ENCODE assay signal across 1 cellular context in the genomic region with DNA sequence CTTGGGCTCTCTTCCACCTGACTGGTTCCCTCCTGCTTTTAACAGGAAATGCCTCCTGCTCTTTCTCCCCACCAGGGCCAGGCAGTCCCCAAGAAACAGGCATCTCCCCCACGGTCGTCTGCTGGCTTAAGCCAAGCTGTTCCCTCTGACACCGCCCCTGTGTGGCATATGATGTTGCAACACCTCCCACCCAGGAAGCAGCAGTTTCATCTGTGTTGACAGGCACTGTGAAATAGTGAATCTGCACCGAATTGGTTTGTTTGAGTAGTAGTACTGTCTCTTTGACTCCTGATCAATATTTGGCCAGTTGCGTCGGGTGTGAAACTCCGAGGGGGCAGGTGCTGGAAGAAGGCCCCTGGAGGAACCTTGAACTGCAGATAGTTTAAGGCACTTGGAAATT.
TF ChIP-seq lines count a peak whose summit lies in the region.

No MANE protein-coding gene starts in this region.

TF ChIP-seq in HepG2, 621 proteins besides CTCF, POLR2A, EP300 and RAD21 (continued from another document and continues in another):
- TF ChIP-seq, protein P1, sequence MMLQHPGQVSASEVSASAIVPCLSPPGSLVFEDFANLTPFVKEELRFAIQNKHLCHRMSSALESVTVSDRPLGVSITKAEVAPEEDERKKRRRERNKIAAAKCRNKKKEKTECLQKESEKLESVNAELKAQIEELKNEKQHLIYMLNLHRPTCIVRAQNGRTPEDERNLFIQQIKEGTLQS (CRISPR knock-in tag; IDR thresholded peaks at IDR 0.05): no peak
- TF ChIP-seq TCF7 (IDR thresholded peaks at IDR 0.05; ENCODE audit: low read depth) (0 out of 2 replicates have a peak, but pooled peaks have one; percentile 6), HOXA3 (CRISPR knock-in tag; IDR thresholded peaks at IDR 0.05) (peak; percentile 65; the same call in 1 of the 2 replicates), LCORL (IDR thresholded peaks at IDR 0.05) (no peak), LCORL (CRISPR knock-in tag; IDR thresholded peaks at IDR 0.05) (peak; percentile 70; the same call in 1 of the 2 replicates), ZNF550 (CRISPR knock-in tag; IDR thresholded peaks at IDR 0.05; ENCODE audit: borderline replicate concordance) (no peak), TAF1 (CRISPR knock-in tag; IDR thresholded peaks at IDR 0.05) (no peak), ZNF615 (CRISPR knock-in tag; IDR thresholded peaks at IDR 0.05; ENCODE audit: borderline replicate concordance) (no peak), POGZ (CRISPR knock-in tag; IDR thresholded peaks at IDR 0.05) (peak; percentile 82), TARDBP (CRISPR knock-in tag; IDR thresholded peaks at IDR 0.05) (peak; percentile 72), ZNF644 (CRISPR knock-in tag; IDR thresholded peaks at IDR 0.05; ENCODE audit: low read depth) (0 out of 2 replicates have a peak, but pooled peaks have one; percentile 25), CEBPG (CRISPR knock-in tag; IDR thresholded peaks at IDR 0.05) (peak; percentile 97), SOX5 (CRISPR knock-in tag; IDR thresholded peaks at IDR 0.05; ENCODE audit: borderline replicate concordance) (peak; percentile 28; the same call in 1 of the 2 replicates), SAP130 (CRISPR knock-in tag; IDR thresholded peaks at IDR 0.05; ENCODE audit: low read depth) (peak; percentile 53; the same call in 1 of the 2 replicates), ZNF674 (CRISPR knock-in tag; IDR thresholded peaks at IDR 0.05; ENCODE audit: low read depth) (no peak), ZNF768 (CRISPR knock-in tag; IDR thresholded peaks at IDR 0.05) (no peak), TOE1 (CRISPR knock-in tag; IDR thresholded peaks at IDR 0.05) (no peak), ZNF746 (CRISPR knock-in tag; IDR thresholded peaks at IDR 0.05) (0 out of 2 replicates have a peak, but pooled peaks have one; percentile 41), KLF15 (CRISPR knock-in tag; IDR thresholded peaks at IDR 0.05; ENCODE audit: borderline replicate concordance) (no peak), SIX4 (CRISPR knock-in tag; IDR thresholded peaks at IDR 0.05) (no peak), EEA1 (CRISPR knock-in tag; IDR thresholded peaks at IDR 0.05; ENCODE audit: borderline replicate concordance) (no peak), IRF2 (CRISPR knock-in tag; IDR thresholded peaks at IDR 0.05) (0 out of 2 replicates have a peak, but pooled peaks have one; percentile 20), SOX13 (IDR thresholded peaks at IDR 0.05) (no peak), SOX13 (CRISPR knock-in tag; conservative IDR thresholded peaks at IDR 0.05 in 1 of 2, IDR thresholded peaks at IDR 0.05 in 1 of 2) (peak in 1 of 2 experiments; percentile 52; a peak in 1 of 4 replicates), ZNF446 (CRISPR knock-in tag; IDR thresholded peaks at IDR 0.05) (no peak), ZSCAN22 (CRISPR knock-in tag; IDR thresholded peaks at IDR 0.05) (no peak), HBP1 (CRISPR knock-in tag; IDR thresholded peaks at IDR 0.05; ENCODE audit: low read depth) (peak; percentile 38; the same call in 1 of the 2 replicates), ONECUT2 (CRISPR knock-in tag; IDR thresholded peaks at IDR 0.05) (peak; percentile 80), SMAD3 (CRISPR knock-in tag; IDR thresholded peaks at IDR 0.05) (0 out of 2 replicates have a peak, but pooled peaks have one; percentile 33), HDAC1 (CRISPR knock-in tag; IDR thresholded peaks at IDR 0.05) (peak; percentile 53; the same call in 1 of the 2 replicates), TFAP4 (IDR thresholded peaks at IDR 0.05; ENCODE audit: borderline replicate concordance, low read depth) (peak; percentile 63; the same call in 1 of the 2 replicates), ZNF572 (CRISPR knock-in tag; IDR thresholded peaks at IDR 0.05) (0 out of 2 replicates have a peak, but pooled peaks have one; percentile 50), ZFP41 (CRISPR knock-in tag; IDR thresholded peaks at IDR 0.05; ENCODE audit: borderline replicate concordance) (no peak), SOX6 (IDR thresholded peaks at IDR 0.05) (no peak), SOX6 (CRISPR knock-in tag; IDR thresholded peaks at IDR 0.05) (peak; percentile 78), ZBTB2 (CRISPR knock-in tag; IDR thresholded peaks at IDR 0.05; ENCODE audit: low read depth) (no peak), FOXP1 (IDR thresholded peaks at IDR 0.05) (no peak), FOXP1 (CRISPR knock-in tag; IDR thresholded peaks at IDR 0.05) (peak; percentile 62), NFRKB (IDR thresholded peaks at IDR 0.05) (no peak), MEIS2 (CRISPR knock-in tag; IDR thresholded peaks at IDR 0.05) (peak; percentile 61; the same call in 1 of the 2 replicates)
- TF ChIP-seq, protein P2, sequence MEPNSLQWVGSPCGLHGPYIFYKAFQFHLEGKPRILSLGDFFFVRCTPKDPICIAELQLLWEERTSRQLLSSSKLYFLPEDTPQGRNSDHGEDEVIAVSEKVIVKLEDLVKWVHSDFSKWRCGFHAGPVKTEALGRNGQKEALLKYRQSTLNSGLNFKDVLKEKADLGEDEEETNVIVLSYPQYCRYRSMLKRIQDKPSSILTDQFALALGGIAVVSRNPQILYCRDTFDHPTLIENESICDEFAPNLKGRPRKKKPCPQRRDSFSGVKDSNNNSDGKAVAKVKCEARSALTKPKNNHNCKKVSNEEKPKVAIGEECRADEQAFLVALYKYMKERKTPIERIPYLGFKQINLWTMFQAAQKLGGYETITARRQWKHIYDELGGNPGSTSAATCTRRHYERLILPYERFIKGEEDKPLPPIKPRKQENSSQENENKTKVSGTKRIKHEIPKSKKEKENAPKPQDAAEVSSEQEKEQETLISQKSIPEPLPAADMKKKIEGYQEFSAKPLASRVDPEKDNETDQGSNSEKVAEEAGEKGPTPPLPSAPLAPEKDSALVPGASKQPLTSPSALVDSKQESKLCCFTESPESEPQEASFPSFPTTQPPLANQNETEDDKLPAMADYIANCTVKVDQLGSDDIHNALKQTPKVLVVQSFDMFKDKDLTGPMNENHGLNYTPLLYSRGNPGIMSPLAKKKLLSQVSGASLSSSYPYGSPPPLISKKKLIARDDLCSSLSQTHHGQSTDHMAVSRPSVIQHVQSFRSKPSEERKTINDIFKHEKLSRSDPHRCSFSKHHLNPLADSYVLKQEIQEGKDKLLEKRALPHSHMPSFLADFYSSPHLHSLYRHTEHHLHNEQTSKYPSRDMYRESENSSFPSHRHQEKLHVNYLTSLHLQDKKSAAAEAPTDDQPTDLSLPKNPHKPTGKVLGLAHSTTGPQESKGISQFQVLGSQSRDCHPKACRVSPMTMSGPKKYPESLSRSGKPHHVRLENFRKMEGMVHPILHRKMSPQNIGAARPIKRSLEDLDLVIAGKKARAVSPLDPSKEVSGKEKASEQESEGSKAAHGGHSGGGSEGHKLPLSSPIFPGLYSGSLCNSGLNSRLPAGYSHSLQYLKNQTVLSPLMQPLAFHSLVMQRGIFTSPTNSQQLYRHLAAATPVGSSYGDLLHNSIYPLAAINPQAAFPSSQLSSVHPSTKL (CRISPR knock-in tag; IDR thresholded peaks at IDR 0.05): peak; percentile 80
- TF ChIP-seq, protein P3, sequence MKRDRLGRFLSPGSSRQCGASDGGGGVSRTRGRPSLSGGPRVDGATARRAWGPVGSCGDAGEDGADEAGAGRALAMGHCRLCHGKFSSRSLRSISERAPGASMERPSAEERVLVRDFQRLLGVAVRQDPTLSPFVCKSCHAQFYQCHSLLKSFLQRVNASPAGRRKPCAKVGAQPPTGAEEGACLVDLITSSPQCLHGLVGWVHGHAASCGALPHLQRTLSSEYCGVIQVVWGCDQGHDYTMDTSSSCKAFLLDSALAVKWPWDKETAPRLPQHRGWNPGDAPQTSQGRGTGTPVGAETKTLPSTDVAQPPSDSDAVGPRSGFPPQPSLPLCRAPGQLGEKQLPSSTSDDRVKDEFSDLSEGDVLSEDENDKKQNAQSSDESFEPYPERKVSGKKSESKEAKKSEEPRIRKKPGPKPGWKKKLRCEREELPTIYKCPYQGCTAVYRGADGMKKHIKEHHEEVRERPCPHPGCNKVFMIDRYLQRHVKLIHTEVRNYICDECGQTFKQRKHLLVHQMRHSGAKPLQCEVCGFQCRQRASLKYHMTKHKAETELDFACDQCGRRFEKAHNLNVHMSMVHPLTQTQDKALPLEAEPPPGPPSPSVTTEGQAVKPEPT (CRISPR knock-in tag; IDR thresholded peaks at IDR 0.05; ENCODE audit: low read depth): no peak
- TF ChIP-seq, protein P4, sequence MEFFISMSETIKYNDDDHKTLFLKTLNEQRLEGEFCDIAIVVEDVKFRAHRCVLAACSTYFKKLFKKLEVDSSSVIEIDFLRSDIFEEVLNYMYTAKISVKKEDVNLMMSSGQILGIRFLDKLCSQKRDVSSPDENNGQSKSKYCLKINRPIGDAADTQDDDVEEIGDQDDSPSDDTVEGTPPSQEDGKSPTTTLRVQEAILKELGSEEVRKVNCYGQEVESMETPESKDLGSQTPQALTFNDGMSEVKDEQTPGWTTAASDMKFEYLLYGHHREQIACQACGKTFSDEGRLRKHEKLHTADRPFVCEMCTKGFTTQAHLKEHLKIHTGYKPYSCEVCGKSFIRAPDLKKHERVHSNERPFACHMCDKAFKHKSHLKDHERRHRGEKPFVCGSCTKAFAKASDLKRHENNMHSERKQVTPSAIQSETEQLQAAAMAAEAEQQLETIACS (CRISPR knock-in tag; IDR thresholded peaks at IDR 0.05): no peak
- TF ChIP-seq, protein P5, sequence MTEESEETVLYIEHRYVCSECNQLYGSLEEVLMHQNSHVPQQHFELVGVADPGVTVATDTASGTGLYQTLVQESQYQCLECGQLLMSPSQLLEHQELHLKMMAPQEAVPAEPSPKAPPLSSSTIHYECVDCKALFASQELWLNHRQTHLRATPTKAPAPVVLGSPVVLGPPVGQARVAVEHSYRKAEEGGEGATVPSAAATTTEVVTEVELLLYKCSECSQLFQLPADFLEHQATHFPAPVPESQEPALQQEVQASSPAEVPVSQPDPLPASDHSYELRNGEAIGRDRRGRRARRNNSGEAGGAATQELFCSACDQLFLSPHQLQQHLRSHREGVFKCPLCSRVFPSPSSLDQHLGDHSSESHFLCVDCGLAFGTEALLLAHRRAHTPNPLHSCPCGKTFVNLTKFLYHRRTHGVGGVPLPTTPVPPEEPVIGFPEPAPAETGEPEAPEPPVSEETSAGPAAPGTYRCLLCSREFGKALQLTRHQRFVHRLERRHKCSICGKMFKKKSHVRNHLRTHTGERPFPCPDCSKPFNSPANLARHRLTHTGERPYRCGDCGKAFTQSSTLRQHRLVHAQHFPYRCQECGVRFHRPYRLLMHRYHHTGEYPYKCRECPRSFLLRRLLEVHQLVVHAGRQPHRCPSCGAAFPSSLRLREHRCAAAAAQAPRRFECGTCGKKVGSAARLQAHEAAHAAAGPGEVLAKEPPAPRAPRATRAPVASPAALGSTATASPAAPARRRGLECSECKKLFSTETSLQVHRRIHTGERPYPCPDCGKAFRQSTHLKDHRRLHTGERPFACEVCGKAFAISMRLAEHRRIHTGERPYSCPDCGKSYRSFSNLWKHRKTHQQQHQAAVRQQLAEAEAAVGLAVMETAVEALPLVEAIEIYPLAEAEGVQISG (CRISPR knock-in tag; IDR thresholded peaks at IDR 0.05): peak; percentile 46
- TF ChIP-seq, protein P6, sequence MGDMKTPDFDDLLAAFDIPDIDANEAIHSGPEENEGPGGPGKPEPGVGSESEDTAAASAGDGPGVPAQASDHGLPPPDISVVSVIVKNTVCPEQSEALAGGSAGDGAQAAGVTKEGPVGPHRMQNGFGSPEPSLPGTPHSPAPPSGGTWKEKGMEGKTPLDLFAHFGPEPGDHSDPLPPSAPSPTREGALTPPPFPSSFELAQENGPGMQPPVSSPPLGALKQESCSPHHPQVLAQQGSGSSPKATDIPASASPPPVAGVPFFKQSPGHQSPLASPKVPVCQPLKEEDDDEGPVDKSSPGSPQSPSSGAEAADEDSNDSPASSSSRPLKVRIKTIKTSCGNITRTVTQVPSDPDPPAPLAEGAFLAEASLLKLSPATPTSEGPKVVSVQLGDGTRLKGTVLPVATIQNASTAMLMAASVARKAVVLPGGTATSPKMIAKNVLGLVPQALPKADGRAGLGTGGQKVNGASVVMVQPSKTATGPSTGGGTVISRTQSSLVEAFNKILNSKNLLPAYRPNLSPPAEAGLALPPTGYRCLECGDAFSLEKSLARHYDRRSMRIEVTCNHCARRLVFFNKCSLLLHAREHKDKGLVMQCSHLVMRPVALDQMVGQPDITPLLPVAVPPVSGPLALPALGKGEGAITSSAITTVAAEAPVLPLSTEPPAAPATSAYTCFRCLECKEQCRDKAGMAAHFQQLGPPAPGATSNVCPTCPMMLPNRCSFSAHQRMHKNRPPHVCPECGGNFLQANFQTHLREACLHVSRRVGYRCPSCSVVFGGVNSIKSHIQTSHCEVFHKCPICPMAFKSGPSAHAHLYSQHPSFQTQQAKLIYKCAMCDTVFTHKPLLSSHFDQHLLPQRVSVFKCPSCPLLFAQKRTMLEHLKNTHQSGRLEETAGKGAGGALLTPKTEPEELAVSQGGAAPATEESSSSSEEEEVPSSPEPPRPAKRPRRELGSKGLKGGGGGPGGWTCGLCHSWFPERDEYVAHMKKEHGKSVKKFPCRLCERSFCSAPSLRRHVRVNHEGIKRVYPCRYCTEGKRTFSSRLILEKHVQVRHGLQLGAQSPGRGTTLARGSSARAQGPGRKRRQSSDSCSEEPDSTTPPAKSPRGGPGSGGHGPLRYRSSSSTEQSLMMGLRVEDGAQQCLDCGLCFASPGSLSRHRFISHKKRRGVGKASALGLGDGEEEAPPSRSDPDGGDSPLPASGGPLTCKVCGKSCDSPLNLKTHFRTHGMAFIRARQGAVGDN (CRISPR knock-in tag; IDR thresholded peaks at IDR 0.05): peak; percentile 30
